8 cellular contexts compared by ENCODE assay signal in genomic region chr16:80824623-80825364, GRCh38. TPM values are rescaled to one million over a fixed set of nuclear protein-coding genes. Genes with fewer than 3 reads are reported as not detected.
DNase-seq lines count a peak whose midpoint lies in the region; ATAC-seq and TF ChIP-seq lines count a peak whose summit lies in the region.

No MANE protein-coding gene starts in this region.

- H3K36me3 ChIP-seq in A673 (ENCODE audit: insufficient read depth, low read length, poor library complexity, severe bottlenecking), result no peaks in the 10 kb centered on the region
- H3K36me3 ChIP-seq in DOHH2 (ENCODE audit: control insufficient read depth, low read length), result no peaks in the 10 kb centered on the region

- BruUV-seq in A673 (replicated peaks; lab: Mats Ljungman, UMichigan), result no TSS peak

- POLR2A ChIA-PET in A673 (lab: Charles Lee; ENCODE audit: low non-redundant PET), result no interaction called here

- DNase-seq in A673 (ENCODE audit: low spot score) (peak; percentile 54), NCI-H1092 (lab: John Stamatoyannopoulos, UW) (peak; percentile 1), glomerular endothelial cell (ENCODE audit: extremely low read depth, low read depth, low spot score) (peak; percentile 72), NCI-H1048 (lab: John Stamatoyannopoulos, UW) (no peak)
- peak; percentile 34 for DNase-seq in activated CD4-positive, alpha-beta T cell treated with anti-CD3 and anti-CD28 coated beads, Interleukin-2, amount 50 U/mL, for 1 hour
- peak; percentile 15 for DNase-seq in stimulated activated CD4-positive, alpha-beta T cell treated with anti-CD3 and anti-CD28 coated beads, Interleukin-4, amount 100 ng/mL, for 1 hour

- H3K4me2 ChIP-seq in DOHH2 (ENCODE audit: low read length), result no peak overlapping the region

- H3K9me2 ChIP-seq in DOHH2 (replicated peaks; ENCODE audit: control insufficient read depth, low read length), result no peaks in the 10 kb centered on the region

- H3K27ac ChIP-seq in A673 (ENCODE audit: low read depth, low read length, poor library complexity, severe bottlenecking) (no peak overlapping the region), DOHH2 (ENCODE audit: low read depth, low read length) (no peak overlapping the region)

- no peak for ATAC-seq in HG03280 (IDR thresholded peaks at IDR 0.05; ENCODE audit: unreplicated experiment)

- TF ChIP-seq CTCF in A673 (conservative IDR thresholded peaks at IDR 0.05; ENCODE audit: low read depth, low read length), result peak; percentile 79
- TF ChIP-seq CTCF in DOHH2 (IDR thresholded peaks at IDR 0.05; ENCODE audit: low read depth, low read length, poor library complexity, severe bottlenecking), result peak; percentile 87

- intact Hi-C loops in A673 (cut with micrococcal nuclease; ENCODE audit: unreplicated experiment), result loop anchor here (2.0 kb wide), 1 partner anchor 298 kb away; no protein-coding TSS in a partner anchor

- CTCF ChIA-PET in A673 (lab: Charles Lee), result no interaction called here

- no peaks in the 10 kb centered on the region for H3K79me2 ChIP-seq in DOHH2 (ENCODE audit: control insufficient read depth, low read length)

- H3F3A ChIP-seq in DOHH2 (ENCODE audit: control insufficient read depth, insufficient read depth), result no peaks in the 10 kb centered on the region

- peaks cover 54% of the 10 kb centered on the region for H3K27me3 ChIP-seq in A673 (replicated peaks; ENCODE audit: insufficient read depth, low read depth, low read length, poor library complexity)
- H3K27me3 ChIP-seq in DOHH2 (ENCODE audit: control insufficient read depth, low read length), result no peaks in the 10 kb centered on the region; the same call in 1 of the 2 replicates

- H3K4me1 ChIP-seq in A673 (ENCODE audit: insufficient read depth, low read length, poor library complexity, severe bottlenecking) (no peaks in the 10 kb centered on the region), DOHH2 (ENCODE audit: control insufficient read depth, low read length) (no peaks in the 10 kb centered on the region)

- H3K9me3 ChIP-seq in A673 (ENCODE audit: low read depth, low read length, poor library complexity, severe bottlenecking) (no peaks in the 10 kb centered on the region), DOHH2 (ENCODE audit: control insufficient read depth, insufficient read depth, low read length) (no peaks in the 10 kb centered on the region)

- H4K20me1 ChIP-seq in DOHH2 (ENCODE audit: control insufficient read depth, insufficient read depth, low read depth, low read length), result no peaks in the 10 kb centered on the region

- H3K4me3 ChIP-seq in A673 (ENCODE audit: low read depth, low read length, poor library complexity, severe bottlenecking) (no peak overlapping the region), DOHH2 (ENCODE audit: low read length) (no peak overlapping the region)

RNA-seq across cellular contexts. Expression of gene CDYL2, which starts 20.4 kb away (rescaled TPM):
- total RNA-seq in A673 (2021) (0.48 and 0.64 TPM in 2 replicates), glomerular endothelial cell (34.1 and 39.7 TPM in 2 replicates)

Comparison
In these comparisons a context has a peak if more than half of its experiments do, and no peak if none do; other contexts are left out.
1. RNA of gene CDYL2, which starts 20.4 kb away (total RNA-seq): 34.1 to 39.7 TPM in glomerular endothelial cell; 0.48 to 0.64 TPM in A673; every median in the first group is over 10 times any median in the second.